In genomic region chrX:11996810-11997209, GRCh38 we compare ENCODE assay signal across 19 cellular contexts.
"Had no signal": no experiment of that assay in that cellular context is flagged by ENCODE, and none has a peak within 500 bp of the region (broad histone marks: within the 10 kb centered on the region; RNA-seq: fewer than 3 reads in every experiment).

No MANE protein-coding gene starts in this region.

- FAIRE-seq: endothelial cell of umbilical vein had no signal

- DNase-seq: activated CD4-positive, alpha-beta T cell treated with anti-CD3 and anti-CD28 coated beads for 1 hour; activated CD4-positive, alpha-beta T cell treated with anti-CD3 and anti-CD28 coated beads, Interleukin-2, amount 10 ng/mL, durations not matched to agents 7 days and 5 days; activated CD8-positive, alpha-beta T cell treated with anti-CD3 and anti-CD28 coated beads for 36 hours; activated naive CD8-positive, alpha-beta T cell treated with anti-CD3 and anti-CD28 coated beads, Interleukin-2, amount 50 U/mL, for 24 hours; activated T-cell treated with anti-CD3 and anti-CD28 coated beads, Interleukin-2, amount 50 U/mL, for 48 hours; central memory CD4-positive, alpha-beta T cell; islet precursor cell; left ventricle myocardium superior; mammary epithelial cell; nephron progenitor cell; retina; stimulated activated CD4-positive, alpha-beta T cell treated with anti-CD3 and anti-CD28 coated beads, Interleukin-12 subunit alpha, Interleukin-12 subunit beta, amount 100 ng/mL, for 4 hours; stimulated activated CD4-positive, alpha-beta T cell treated with anti-CD3 and anti-CD28 coated beads, Interleukin-4, amount 100 ng/mL, for 1 hour; stimulated activated naive CD8-positive, alpha-beta T cell treated with anti-CD3 and anti-CD28 coated beads, Interleukin-15, amount 100 ng/mL, for 72 hours; substantia nigra had no signal

- ATAC-seq: activated CD8-positive, alpha-beta T cell treated with anti-CD3 and anti-CD28 coated beads for 36 hours; activated naive CD8-positive, alpha-beta T cell treated with anti-CD3 and anti-CD28 coated beads, Interleukin-2, amount 50 U/mL, for 24 hours; gastroesophageal sphincter; left ventricle myocardium superior; sciatic nerve; stimulated activated naive CD8-positive, alpha-beta T cell treated with anti-CD3 and anti-CD28 coated beads, Interleukin-15, amount 100 ng/mL, for 72 hours; WTC11 had no signal
